ENCODE assay signal across 8 cellular contexts in the genomic region with DNA sequence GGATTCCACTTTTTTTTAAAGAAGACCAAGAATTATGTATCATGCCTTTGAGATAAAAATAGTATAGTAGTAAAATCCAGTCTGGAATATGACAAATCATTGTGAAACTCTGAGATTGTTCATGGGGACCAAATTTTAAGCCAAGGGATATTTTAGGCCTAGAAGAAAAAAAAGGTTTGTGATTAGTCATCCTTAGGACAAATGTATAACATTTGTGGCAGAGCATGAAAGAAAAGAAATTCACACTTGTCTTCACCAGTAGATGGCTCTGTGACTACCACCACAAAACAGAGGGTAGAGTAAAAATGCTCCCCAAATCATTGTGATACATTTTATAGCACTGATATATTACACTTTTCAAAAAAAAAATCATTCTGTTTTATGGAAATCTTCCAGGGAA.
DNase-seq lines count a peak whose midpoint lies in the region; ATAC-seq and TF ChIP-seq lines count a peak whose summit lies in the region.

No MANE protein-coding gene starts in this region.

- H3K9me3 ChIP-seq in MG63, result no peaks in the 10 kb centered on the region; the same call in 1 of the 2 replicates

- peak; percentile 62 for TF ChIP-seq CTCF in LNCaP clone FGC (IDR thresholded peaks at IDR 0.05; ENCODE audit: control insufficient read depth, extremely low read depth, insufficient read depth)

- H3K4me3 ChIP-seq in LNCaP clone FGC (ENCODE audit: low read depth, low read length), result no peak overlapping the region
- H3K4me3 ChIP-seq in MG63, result no peak overlapping the region

- in situ Hi-C loops in T47D (cut with HindIII; ENCODE audit: low pct_unique_long_range_greater_than_20kb, low sequenced_read_pairs), result no loop called here

- H3K36me3 ChIP-seq in MG63, result no peaks in the 10 kb centered on the region

- no peaks in the 10 kb centered on the region for H3K27me3 ChIP-seq in MG63

- ATAC-seq in GM18858 (IDR thresholded peaks at IDR 0.05; ENCODE audit: unreplicated experiment), result no peak

- DNase-seq in DMS 273 (lab: John Stamatoyannopoulos, UW; ENCODE audit: unreplicated experiment) (peak; percentile 23), DMS 273 treated with DMSO at 0.1 percent for 48 hours (lab: John Stamatoyannopoulos, UW) (no peak), LNCaP clone FGC (ENCODE audit: low read depth) (no peak), T47D (ENCODE audit: low read depth in 1 of 2, low spot score in 1 of 2) (peak; percentile 17 to 26), non-pigmented ciliary epithelial cell (ENCODE audit: low read depth) (peak; percentile 56), NCI-H526 (lab: John Stamatoyannopoulos, UW) (no peak), MG63 (no peak)

Comparison
In these comparisons a context has a peak if more than half of its experiments do, and no peak if none do; other contexts are left out.
1. DNase-seq: peak in DMS 273 (single experiment), T47D (2 of 2) and non-pigmented ciliary epithelial cell (single experiment); none in DMS 273 treated with DMSO at 0.1 percent for 48 hours (single experiment), LNCaP clone FGC (single experiment), NCI-H526 (0 of 2) and MG63 (single experiment).